In genomic region chr20:24590193-24590982, GRCh38 we compare ENCODE assay signal across 16 cellular contexts.
"Had no signal": no experiment of that assay in that cellular context is flagged by ENCODE, and none has a peak within 500 bp of the region (broad histone marks: within the 10 kb centered on the region; RNA-seq: fewer than 3 reads in every experiment).

No MANE protein-coding gene starts in this region.

- H3K79me2 ChIP-seq: parathyroid adenoma had no signal

- ATAC-seq: activated CD4-positive, CD25-positive, alpha-beta regulatory T cell treated with anti-CD3 and anti-CD28 coated beads, Interleukin-2, amount 50 U/mL, for 24 hours; activated T-cell treated with anti-CD3 and anti-CD28 coated beads, Interleukin-2, amount 50 U/mL, for 72 hours had no signal

- H3K9ac ChIP-seq: parathyroid adenoma had no signal

- H3K4me3 Mint-ChIP-seq: activated T-cell treated with anti-CD3 and anti-CD28 coated beads, Interleukin-2, amount 50 U/mL, for 72 hours had no signal

- DNase-seq: activated CD4-positive, alpha-beta T cell treated with anti-CD3 and anti-CD28 coated beads, Interleukin-2, amount 50 U/mL, for 1 hour; activated effector memory CD4-positive, alpha-beta T cell treated with anti-CD3 and anti-CD28 coated beads, Interleukin-2, amount 50 U/mL, for 16 hours; activated naive CD4-positive, alpha-beta T cell treated with anti-CD3 and anti-CD28 coated beads, Interleukin-2, amount 50 U/mL, for 16 hours; activated T-cell treated with anti-CD3 and anti-CD28 coated beads, Interleukin-2, amount 50 U/mL, for 72 hours; aorta; brain microvascular endothelial cell; central memory CD4-positive, alpha-beta T cell; erythroblast; left ventricle myocardium inferior; stimulated activated naive CD4-positive, alpha-beta T cell; substantia nigra; T-helper 1 cell; T-helper 9 cell had no signal

- H3K27ac ChIP-seq: brain microvascular endothelial cell, left ventricle myocardium inferior, parathyroid adenoma, tibial nerve had no signal

- H3K27ac Mint-ChIP-seq: activated T-cell treated with anti-CD3 and anti-CD28 coated beads, Interleukin-2, amount 50 U/mL, for 72 hours had no signal

- H3K4me1 ChIP-seq: left ventricle myocardium inferior, tibial nerve had no signal

- H2AFZ ChIP-seq: parathyroid adenoma had no signal

- H3K9me3 Mint-ChIP-seq: activated T-cell treated with anti-CD3 and anti-CD28 coated beads, Interleukin-2, amount 50 U/mL, for 72 hours had no signal

- H3K27me3 ChIP-seq: brain microvascular endothelial cell, tibial nerve had no signal

- H3K4me3 ChIP-seq: left ventricle myocardium inferior, tibial nerve had no signal

- H3K36me3 ChIP-seq: brain microvascular endothelial cell, left ventricle myocardium inferior, tibial nerve had no signal
